ENCODE assay signal across 1 cellular context in the genomic region with DNA sequence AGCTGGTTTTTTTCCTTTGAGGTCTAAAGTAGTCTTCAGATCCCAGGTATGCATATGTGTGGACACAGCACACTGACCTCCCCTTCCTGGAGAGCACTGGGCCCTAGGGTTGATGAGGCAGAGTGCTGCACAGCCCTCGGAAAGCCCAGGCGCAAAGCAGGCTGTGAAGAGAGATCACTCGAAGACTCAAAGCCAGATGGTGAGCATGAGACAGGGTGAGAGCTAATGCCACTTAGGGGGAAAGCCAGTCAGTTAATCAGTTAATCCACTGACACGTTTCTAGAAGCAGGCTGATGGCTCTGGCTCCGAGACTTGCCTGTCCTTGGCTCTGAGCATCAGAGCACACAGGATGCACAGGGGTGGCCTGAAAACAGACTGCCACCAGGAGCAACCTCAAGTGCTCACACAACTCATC.
TF ChIP-seq lines count a peak whose summit lies in the region.

No MANE protein-coding gene starts in this region.

TF ChIP-seq in endothelial cell of umbilical vein, 7 proteins besides CTCF, POLR2A, EP300 and RAD21:
- no peak for TF ChIP-seq EZH2 (IDR thresholded peaks at IDR 0.05; ENCODE audit: borderline replicate concordance, low read depth, low read length, severe bottlenecking)
- TF ChIP-seq GATA2 (IDR thresholded peaks at IDR 0.05; ENCODE audit: insufficient read depth, insufficient read length, low read depth, low read length): no peak
